2 cellular contexts compared by ENCODE assay signal in the genomic region with DNA sequence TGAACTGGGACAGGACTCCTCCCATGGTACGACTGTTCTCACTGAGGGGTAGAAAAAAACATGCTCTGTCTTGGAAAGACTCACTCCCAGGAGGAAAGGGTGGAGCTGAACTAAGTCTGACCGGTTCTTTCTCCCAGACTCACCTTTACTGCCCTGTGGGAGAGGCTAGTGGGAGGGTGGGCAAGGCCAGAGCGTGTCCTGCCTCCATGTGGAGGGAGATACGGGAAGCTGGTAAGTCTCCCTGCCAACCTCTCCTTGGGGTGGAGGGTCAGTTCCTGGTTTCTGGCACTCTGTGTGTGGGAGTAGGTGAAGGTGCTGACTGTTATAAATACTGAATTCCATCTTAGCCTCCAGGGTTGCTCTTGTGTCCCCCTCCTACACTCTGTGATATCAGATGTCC.
TF ChIP-seq lines count a peak whose summit lies in the region.

No MANE protein-coding gene starts in this region.

TF ChIP-seq in GM23338, 12 proteins besides CTCF, POLR2A, EP300 and RAD21 (continued from another document):
- TF ChIP-seq, protein P1, sequence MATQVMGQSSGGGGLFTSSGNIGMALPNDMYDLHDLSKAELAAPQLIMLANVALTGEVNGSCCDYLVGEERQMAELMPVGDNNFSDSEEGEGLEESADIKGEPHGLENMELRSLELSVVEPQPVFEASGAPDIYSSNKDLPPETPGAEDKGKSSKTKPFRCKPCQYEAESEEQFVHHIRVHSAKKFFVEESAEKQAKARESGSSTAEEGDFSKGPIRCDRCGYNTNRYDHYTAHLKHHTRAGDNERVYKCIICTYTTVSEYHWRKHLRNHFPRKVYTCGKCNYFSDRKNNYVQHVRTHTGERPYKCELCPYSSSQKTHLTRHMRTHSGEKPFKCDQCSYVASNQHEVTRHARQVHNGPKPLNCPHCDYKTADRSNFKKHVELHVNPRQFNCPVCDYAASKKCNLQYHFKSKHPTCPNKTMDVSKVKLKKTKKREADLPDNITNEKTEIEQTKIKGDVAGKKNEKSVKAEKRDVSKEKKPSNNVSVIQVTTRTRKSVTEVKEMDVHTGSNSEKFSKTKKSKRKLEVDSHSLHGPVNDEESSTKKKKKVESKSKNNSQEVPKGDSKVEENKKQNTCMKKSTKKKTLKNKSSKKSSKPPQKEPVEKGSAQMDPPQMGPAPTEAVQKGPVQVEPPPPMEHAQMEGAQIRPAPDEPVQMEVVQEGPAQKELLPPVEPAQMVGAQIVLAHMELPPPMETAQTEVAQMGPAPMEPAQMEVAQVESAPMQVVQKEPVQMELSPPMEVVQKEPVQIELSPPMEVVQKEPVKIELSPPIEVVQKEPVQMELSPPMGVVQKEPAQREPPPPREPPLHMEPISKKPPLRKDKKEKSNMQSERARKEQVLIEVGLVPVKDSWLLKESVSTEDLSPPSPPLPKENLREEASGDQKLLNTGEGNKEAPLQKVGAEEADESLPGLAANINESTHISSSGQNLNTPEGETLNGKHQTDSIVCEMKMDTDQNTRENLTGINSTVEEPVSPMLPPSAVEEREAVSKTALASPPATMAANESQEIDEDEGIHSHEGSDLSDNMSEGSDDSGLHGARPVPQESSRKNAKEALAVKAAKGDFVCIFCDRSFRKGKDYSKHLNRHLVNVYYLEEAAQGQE (IDR thresholded peaks at IDR 0.05; ENCODE audit: unreplicated experiment): no peak
- TF ChIP-seq ETS1 (IDR thresholded peaks at IDR 0.05) (no peak), EZH2 (IDR thresholded peaks at IDR 0.05; ENCODE audit: low read depth, unreplicated experiment) (no peak), ZNF114 (CRISPR knock-in tag; IDR thresholded peaks at IDR 0.05) (no peak), POLR2AphosphoS5 (IDR thresholded peaks at IDR 0.05; ENCODE audit: low read depth) (no peak), STAT1 (IDR thresholded peaks at IDR 0.05; ENCODE audit: unreplicated experiment) (no peak), ZNF331 (CRISPR knock-in tag; IDR thresholded peaks at IDR 0.05; ENCODE audit: low read depth) (no peak)
- TF ChIP-seq, protein P2, sequence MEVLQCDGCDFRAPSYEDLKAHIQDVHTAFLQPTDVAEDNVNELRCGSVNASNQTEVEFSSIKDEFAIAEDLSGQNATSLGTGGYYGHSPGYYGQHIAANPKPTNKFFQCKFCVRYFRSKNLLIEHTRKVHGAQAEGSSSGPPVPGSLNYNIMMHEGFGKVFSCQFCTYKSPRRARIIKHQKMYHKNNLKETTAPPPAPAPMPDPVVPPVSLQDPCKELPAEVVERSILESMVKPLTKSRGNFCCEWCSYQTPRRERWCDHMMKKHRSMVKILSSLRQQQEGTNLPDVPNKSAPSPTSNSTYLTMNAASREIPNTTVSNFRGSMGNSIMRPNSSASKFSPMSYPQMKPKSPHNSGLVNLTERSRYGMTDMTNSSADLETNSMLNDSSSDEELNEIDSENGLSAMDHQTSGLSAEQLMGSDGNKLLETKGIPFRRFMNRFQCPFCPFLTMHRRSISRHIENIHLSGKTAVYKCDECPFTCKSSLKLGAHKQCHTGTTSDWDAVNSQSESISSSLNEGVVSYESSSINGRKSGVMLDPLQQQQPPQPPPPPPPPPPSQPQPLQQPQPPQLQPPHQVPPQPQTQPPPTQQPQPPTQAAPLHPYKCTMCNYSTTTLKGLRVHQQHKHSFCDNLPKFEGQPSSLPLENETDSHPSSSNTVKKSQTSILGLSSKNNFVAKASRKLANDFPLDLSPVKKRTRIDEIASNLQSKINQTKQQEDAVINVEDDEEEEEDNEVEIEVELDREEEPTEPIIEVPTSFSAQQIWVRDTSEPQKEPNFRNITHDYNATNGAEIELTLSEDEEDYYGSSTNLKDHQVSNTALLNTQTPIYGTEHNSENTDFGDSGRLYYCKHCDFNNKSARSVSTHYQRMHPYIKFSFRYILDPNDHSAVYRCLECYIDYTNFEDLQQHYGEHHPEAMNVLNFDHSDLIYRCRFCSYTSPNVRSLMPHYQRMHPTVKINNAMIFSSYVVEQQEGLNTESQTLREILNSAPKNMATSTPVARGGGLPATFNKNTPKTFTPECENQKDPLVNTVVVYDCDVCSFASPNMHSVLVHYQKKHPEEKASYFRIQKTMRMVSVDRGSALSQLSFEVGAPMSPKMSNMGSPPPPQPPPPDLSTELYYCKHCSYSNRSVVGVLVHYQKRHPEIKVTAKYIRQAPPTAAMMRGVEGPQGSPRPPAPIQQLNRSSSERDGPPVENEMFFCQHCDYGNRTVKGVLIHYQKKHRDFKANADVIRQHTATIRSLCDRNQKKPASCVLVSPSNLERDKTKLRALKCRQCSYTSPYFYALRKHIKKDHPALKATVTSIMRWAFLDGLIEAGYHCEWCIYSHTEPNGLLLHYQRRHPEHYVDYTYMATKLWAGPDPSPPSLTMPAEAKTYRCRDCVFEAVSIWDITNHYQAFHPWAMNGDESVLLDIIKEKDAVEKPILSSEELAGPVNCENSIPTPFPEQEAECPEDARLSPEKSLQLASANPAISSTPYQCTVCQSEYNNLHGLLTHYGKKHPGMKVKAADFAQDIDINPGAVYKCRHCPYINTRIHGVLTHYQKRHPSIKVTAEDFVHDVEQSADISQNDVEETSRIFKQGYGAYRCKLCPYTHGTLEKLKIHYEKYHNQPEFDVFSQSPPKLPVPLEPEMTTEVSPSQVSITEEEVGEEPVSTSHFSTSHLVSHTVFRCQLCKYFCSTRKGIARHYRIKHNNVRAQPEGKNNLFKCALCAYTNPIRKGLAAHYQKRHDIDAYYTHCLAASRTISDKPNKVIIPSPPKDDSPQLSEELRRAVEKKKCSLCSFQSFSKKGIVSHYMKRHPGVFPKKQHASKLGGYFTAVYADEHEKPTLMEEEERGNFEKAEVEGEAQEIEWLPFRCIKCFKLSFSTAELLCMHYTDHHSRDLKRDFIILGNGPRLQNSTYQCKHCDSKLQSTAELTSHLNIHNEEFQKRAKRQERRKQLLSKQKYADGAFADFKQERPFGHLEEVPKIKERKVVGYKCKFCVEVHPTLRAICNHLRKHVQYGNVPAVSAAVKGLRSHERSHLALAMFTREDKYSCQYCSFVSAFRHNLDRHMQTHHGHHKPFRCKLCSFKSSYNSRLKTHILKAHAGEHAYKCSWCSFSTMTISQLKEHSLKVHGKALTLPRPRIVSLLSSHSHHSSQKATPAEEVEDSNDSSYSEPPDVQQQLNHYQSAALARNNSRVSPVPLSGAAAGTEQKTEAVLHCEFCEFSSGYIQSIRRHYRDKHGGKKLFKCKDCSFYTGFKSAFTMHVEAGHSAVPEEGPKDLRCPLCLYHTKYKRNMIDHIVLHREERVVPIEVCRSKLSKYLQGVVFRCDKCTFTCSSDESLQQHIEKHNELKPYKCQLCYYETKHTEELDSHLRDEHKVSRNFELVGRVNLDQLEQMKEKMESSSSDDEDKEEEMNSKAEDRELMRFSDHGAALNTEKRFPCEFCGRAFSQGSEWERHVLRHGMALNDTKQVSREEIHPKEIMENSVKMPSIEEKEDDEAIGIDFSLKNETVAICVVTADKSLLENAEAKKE (CRISPR knock-in tag; IDR thresholded peaks at IDR 0.05): no peak

TF ChIP-seq in WTC11, 78 proteins besides CTCF, POLR2A, EP300 and RAD21 (continued from another document):
- TF ChIP-seq STAT6 (CRISPR knock-in tag; conservative IDR thresholded peaks at IDR 0.05; ENCODE audit: low read depth) (no peak), ZNF263 (CRISPR knock-in tag; IDR thresholded peaks at IDR 0.05; ENCODE audit: low read depth) (no peak), NR3C1 (CRISPR knock-in tag; conservative IDR thresholded peaks at IDR 0.05; ENCODE audit: low read depth) (no peak), NFE2L1 (CRISPR knock-in tag; IDR thresholded peaks at IDR 0.05) (no peak), MYBL2 (CRISPR knock-in tag; IDR thresholded peaks at IDR 0.05) (no peak), FOXJ3 (CRISPR knock-in tag; IDR thresholded peaks at IDR 0.05; ENCODE audit: borderline replicate concordance) (no peak), ZNF416 (CRISPR knock-in tag; IDR thresholded peaks at IDR 0.05) (no peak), CREM (CRISPR knock-in tag; IDR thresholded peaks at IDR 0.05) (no peak)
- TF ChIP-seq, protein P3, sequence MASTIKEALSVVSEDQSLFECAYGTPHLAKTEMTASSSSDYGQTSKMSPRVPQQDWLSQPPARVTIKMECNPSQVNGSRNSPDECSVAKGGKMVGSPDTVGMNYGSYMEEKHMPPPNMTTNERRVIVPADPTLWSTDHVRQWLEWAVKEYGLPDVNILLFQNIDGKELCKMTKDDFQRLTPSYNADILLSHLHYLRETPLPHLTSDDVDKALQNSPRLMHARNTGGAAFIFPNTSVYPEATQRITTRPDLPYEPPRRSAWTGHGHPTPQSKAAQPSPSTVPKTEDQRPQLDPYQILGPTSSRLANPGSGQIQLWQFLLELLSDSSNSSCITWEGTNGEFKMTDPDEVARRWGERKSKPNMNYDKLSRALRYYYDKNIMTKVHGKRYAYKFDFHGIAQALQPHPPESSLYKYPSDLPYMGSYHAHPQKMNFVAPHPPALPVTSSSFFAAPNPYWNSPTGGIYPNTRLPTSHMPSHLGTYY (CRISPR knock-in tag; IDR thresholded peaks at IDR 0.05): no peak
- TF ChIP-seq, protein P4, sequence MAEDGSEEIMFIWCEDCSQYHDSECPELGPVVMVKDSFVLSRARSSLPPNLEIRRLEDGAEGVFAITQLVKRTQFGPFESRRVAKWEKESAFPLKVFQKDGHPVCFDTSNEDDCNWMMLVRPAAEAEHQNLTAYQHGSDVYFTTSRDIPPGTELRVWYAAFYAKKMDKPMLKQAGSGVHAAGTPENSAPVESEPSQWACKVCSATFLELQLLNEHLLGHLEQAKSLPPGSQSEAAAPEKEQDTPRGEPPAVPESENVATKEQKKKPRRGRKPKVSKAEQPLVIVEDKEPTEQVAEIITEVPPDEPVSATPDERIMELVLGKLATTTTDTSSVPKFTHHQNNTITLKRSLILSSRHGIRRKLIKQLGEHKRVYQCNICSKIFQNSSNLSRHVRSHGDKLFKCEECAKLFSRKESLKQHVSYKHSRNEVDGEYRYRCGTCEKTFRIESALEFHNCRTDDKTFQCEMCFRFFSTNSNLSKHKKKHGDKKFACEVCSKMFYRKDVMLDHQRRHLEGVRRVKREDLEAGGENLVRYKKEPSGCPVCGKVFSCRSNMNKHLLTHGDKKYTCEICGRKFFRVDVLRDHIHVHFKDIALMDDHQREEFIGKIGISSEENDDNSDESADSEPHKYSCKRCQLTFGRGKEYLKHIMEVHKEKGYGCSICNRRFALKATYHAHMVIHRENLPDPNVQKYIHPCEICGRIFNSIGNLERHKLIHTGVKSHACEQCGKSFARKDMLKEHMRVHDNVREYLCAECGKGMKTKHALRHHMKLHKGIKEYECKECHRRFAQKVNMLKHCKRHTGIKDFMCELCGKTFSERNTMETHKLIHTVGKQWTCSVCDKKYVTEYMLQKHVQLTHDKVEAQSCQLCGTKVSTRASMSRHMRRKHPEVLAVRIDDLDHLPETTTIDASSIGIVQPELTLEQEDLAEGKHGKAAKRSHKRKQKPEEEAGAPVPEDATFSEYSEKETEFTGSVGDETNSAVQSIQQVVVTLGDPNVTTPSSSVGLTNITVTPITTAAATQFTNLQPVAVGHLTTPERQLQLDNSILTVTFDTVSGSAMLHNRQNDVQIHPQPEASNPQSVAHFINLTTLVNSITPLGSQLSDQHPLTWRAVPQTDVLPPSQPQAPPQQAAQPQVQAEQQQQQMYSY (CRISPR knock-in tag; IDR thresholded peaks at IDR 0.05): no peak
